10 cellular contexts compared by ENCODE assay signal in the genomic region with DNA sequence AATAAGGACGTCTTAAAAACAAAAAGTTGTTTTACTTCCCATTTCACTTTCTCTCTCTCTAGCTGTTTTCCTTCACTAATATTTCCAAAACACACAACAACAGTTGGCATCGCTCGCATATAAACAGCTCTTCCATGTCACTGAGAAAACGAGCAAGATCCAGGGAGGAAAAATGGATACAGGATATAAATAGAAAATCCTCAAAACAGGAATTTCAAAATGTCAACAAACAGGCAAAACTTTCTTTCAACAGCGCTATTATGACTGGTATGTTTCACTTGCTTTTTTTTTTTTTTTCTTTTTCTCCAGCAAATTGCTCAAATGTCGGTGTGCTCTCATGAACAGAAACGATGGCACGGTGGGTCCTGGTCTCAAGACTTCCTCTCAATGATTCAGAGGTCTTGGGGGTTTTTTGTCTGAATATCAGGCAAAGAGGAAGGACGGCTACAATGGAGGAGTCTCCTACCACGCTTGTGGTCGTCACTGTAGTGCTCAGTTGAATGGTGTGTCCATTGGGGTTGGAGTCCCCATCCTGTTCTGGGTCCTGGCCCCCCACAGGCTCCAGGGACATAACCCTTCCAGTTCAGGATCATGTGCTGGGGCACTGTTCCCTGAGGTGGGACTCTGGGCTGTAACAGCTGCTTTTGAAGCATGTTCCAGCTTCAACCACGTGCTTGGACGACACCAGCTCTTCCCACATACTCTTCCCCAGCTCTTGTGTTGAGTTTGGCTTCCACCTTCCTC.
DNase-seq lines count a peak whose midpoint lies in the region; ATAC-seq, FAIRE-seq and TF ChIP-seq lines count a peak whose summit lies in the region.
"Had no signal": no experiment of that assay in that cellular context is flagged by ENCODE, and none has a peak within 500 bp of the region (broad histone marks: within the 10 kb centered on the region; RNA-seq: fewer than 3 reads in every experiment).

No MANE protein-coding gene starts in this region.

- no peaks in the 10 kb centered on the region for H4K20me1 ChIP-seq in smooth muscle cell (ENCODE audit: low read depth)

- no peaks in the 10 kb centered on the region for H3K27me3 ChIP-seq in bronchial epithelial cell (ENCODE audit: control insufficient read depth, insufficient read depth, low read length)
- no peaks in the 10 kb centered on the region for H3K27me3 ChIP-seq in left lung
- H3K27me3 ChIP-seq in smooth muscle cell (ENCODE audit: low read depth), result no peaks in the 10 kb centered on the region
- no peaks in the 10 kb centered on the region for H3K27me3 ChIP-seq in mesendoderm (ENCODE audit: insufficient read depth, low read length, poor library complexity)

- H2AK5ac ChIP-seq in mesendoderm (ENCODE audit: low read length), result no peak overlapping the region

- H3K9ac ChIP-seq in smooth muscle cell (ENCODE audit: low read depth) (peak overlapping the region; percentile 12), mesendoderm (ENCODE audit: low read length) (no peak overlapping the region)

- WGBS in smooth muscle cell (ENCODE audit: low lambda C conversion rate), result 76% methylated on average over 13 of the region's 13 CpGs
- no CpG with 5 or more reads among the region's 13 CpGs for WGBS in mesendoderm (ENCODE audit: extremely low coverage, insufficient coverage, low lambda C conversion rate)

- intact Hi-C loops in left lung (cut with DNase I), result no loop called here

- no peak overlapping the region for H4K5ac ChIP-seq in mesendoderm (ENCODE audit: low read length)

- no peak overlapping the region for H3K23ac ChIP-seq in mesendoderm (ENCODE audit: low read length)

- FAIRE-seq in bronchial epithelial cell (lab: Jason Lieb, UNC), result peak; percentile 32

- H2BK5ac ChIP-seq in mesendoderm (ENCODE audit: low read length), result no peak overlapping the region

- no peak overlapping the region for H3K18ac ChIP-seq in mesendoderm (ENCODE audit: low read length)

- peak overlapping the region; percentile 72 for H3K4me2 ChIP-seq in smooth muscle cell
- H3K4me2 ChIP-seq in mesendoderm (ENCODE audit: low read length), result no peak overlapping the region

- H4K8ac ChIP-seq in mesendoderm (ENCODE audit: low read depth, low read length), result no peak overlapping the region

- H2BK120ac ChIP-seq in mesendoderm (ENCODE audit: low read depth, low read length), result no peak overlapping the region

- peak; percentile 26 for ATAC-seq in left lung

- H3K4me3 ChIP-seq in bronchial epithelial cell (ENCODE audit: low read depth, low read length) (peak overlapping the region; percentile 22), left lung (peak overlapping the region in 1 of 2 donors; percentile 31), smooth muscle cell (peak overlapping the region; percentile 28), mesendoderm (ENCODE audit: low read length) (no peak overlapping the region)

- H3K36me3 ChIP-seq in bronchial epithelial cell (ENCODE audit: control insufficient read depth, insufficient read depth, low read length) (no peaks in the 10 kb centered on the region), left lung (no peaks in the 10 kb centered on the region), smooth muscle cell (ENCODE audit: low read depth) (no peaks in the 10 kb centered on the region), mesendoderm (ENCODE audit: control insufficient read depth, insufficient read depth, low read length) (no peaks in the 10 kb centered on the region)

- H2BK15ac ChIP-seq in mesendoderm (replicated peaks; ENCODE audit: low read depth), result no peak overlapping the region

- H3K4me1 ChIP-seq in left lung (peaks cover 0 to 20% of the 10 kb centered on the region in 2 donors), smooth muscle cell (ENCODE audit: low read depth) (peaks cover 4% of the 10 kb centered on the region), mesendoderm (ENCODE audit: control insufficient read depth, low read depth, low read length) (no peaks in the 10 kb centered on the region)

- no peak overlapping the region for H3K4ac ChIP-seq in mesendoderm (ENCODE audit: low read depth, low read length)

- peak overlapping the region; percentile 78 for H2AFZ ChIP-seq in smooth muscle cell (ENCODE audit: low read depth)

- TF ChIP-seq CTCF in bronchial epithelial cell (IDR thresholded peaks at IDR 0.05; ENCODE audit: insufficient read depth, low read length, severe bottlenecking), result no peak
- no peak for TF ChIP-seq CTCF in left lung (IDR thresholded peaks at IDR 0.05)
- no peak for TF ChIP-seq CTCF in smooth muscle cell (IDR thresholded peaks at IDR 0.05; ENCODE audit: borderline replicate concordance, insufficient read depth, poor library complexity, severe bottlenecking)
- TF ChIP-seq CTCF in GM20000 (IDR thresholded peaks at IDR 0.05; ENCODE audit: extremely low read depth, missing control alignments), result no peak

- H3K56ac ChIP-seq in mesendoderm (ENCODE audit: low read length), result no peak overlapping the region

- H3K79me2 ChIP-seq in smooth muscle cell (ENCODE audit: low read depth) (no peaks in the 10 kb centered on the region), mesendoderm (ENCODE audit: control insufficient read depth, insufficient read depth, low read length) (no peaks in the 10 kb centered on the region)

- H3K9me3 ChIP-seq in left lung, result no peaks in the 10 kb centered on the region
- no peaks in the 10 kb centered on the region for H3K9me3 ChIP-seq in smooth muscle cell (replicated peaks; ENCODE audit: low read depth)

- H3K79me1 ChIP-seq in mesendoderm (ENCODE audit: low read length), result no peaks in the 10 kb centered on the region

- H3K27ac ChIP-seq in left lung (peak overlapping the region; percentile 49 to 79), smooth muscle cell (ENCODE audit: low read depth) (peak overlapping the region; percentile 48), mesendoderm (ENCODE audit: low read depth, low read length) (no peak overlapping the region)

- DNase-seq in HCEC 1CT (peak; percentile 47), bronchial epithelial cell (ENCODE audit: low read depth) (no peak), left lung (no peak), smooth muscle cell (lab: John Stamatoyannopoulos, UW; ENCODE audit: unreplicated experiment) (no peak), GM20000 (ENCODE audit: low spot score) (no peak), DMS 273 treated with DMSO at 0.1 percent for 48 hours (lab: John Stamatoyannopoulos, UW) (no peak), mesendoderm (no peak), AG08396 (ENCODE audit: low spot score) (no peak)
- DNase-seq: NCI-H1930, RPMI8226 had no signal

- H3F3A ChIP-seq in smooth muscle cell (ENCODE audit: low read depth), result no peaks in the 10 kb centered on the region
